In genomic region chr12:12720052-12720451, GRCh38 we compare ENCODE assay signal across 8 cellular contexts. TPM values are rescaled to one million over a fixed set of nuclear protein-coding genes. Genes with fewer than 3 reads are reported as not detected.
DNase-seq lines count a peak whose midpoint lies in the region; ATAC-seq and TF ChIP-seq lines count a peak whose summit lies in the region.

No MANE protein-coding gene starts in this region.

- H3K36me3 ChIP-seq in left ventricle myocardium inferior: peaks cover 31% of the 10 kb centered on the region
- peaks cover 0 to 24% of the 10 kb centered on the region in 2 donors for H3K36me3 ChIP-seq in left lung
- peaks cover 0 to 33% (median 0%) of the 10 kb centered on the region in 4 donors for H3K36me3 ChIP-seq in upper lobe of left lung

- POLR2A ChIA-PET in GM10248 (lab: Yijun Ruan, JAX): interaction anchor here (1.5 kb wide), 1 partner anchor 14 kb away, joined by 3 read pairs; no protein-coding TSS in a partner anchor

- TF ChIP-seq EP300 in upper lobe of left lung (IDR thresholded peaks at IDR 0.05): no peak

- H3K27me3 Mint-ChIP-seq in activated T-helper 17 cell treated with anti-CD3 and anti-CD28 coated beads, Interleukin-2, amount 50 U/mL, for 72 hours: no peaks in the 10 kb centered on the region

- TF ChIP-seq CTCF in left ventricle myocardium inferior (IDR thresholded peaks at IDR 0.05; ENCODE audit: borderline replicate concordance) (no peak), left lung (IDR thresholded peaks at IDR 0.05) (no peak), upper lobe of left lung (IDR thresholded peaks at IDR 0.05) (no peak), GM10248 (IDR thresholded peaks at IDR 0.05; ENCODE audit: control extremely low read depth, extremely low read depth, low read depth, missing control alignments) (no peak)

- H3K4me1 ChIP-seq in left ventricle myocardium inferior (peaks cover 95% of the 10 kb centered on the region), left lung (peaks cover 15 to 62% of the 10 kb centered on the region in 2 donors), upper lobe of left lung (peaks cover 41 to 49% (median 43%) of the 10 kb centered on the region in 4 donors)

- peak overlapping the region; percentile 76 for H3K4me3 ChIP-seq in left ventricle myocardium inferior
- H3K4me3 ChIP-seq in left lung: peak overlapping the region; percentile 82 to 90
- H3K4me3 ChIP-seq in upper lobe of left lung: peak overlapping the region in 3 of 4 donors; percentile 61 to 92 (median 73)

- CTCF ChIA-PET in GM10248 (lab: Yijun Ruan, JAX): interaction anchor here (0.7 to 8.2 kb wide), 3 partner anchors 12 to 17 kb away, joined by 3 to 72 read pairs (median 9); no protein-coding TSS in a partner anchor

- H3K27me3 ChIP-seq in left ventricle myocardium inferior (ENCODE audit: low read depth) (no peaks in the 10 kb centered on the region), left lung (no peaks in the 10 kb centered on the region), upper lobe of left lung (no peaks in the 10 kb centered on the region)

- WGBS in upper lobe of left lung, 2 donors: 39 to 47% methylated on average over 4 of the region's 4 CpGs

- peak overlapping the region; percentile 93 for H3K4me3 Mint-ChIP-seq in activated T-helper 17 cell treated with anti-CD3 and anti-CD28 coated beads, Interleukin-2, amount 50 U/mL, for 72 hours

- no peak for TF ChIP-seq POLR2A in upper lobe of left lung (IDR thresholded peaks at IDR 0.05)
- no peak for TF ChIP-seq POLR2A in GM18505 (IDR thresholded peaks at IDR 0.05; ENCODE audit: borderline replicate concordance, extremely low read depth, insufficient read depth, insufficient read length)

- no peak for DNase-seq in left ventricle myocardium inferior
- DNase-seq in cardiac septum (ENCODE audit: low spot score): no peak
- DNase-seq in left lung: no peak
- DNase-seq in upper lobe of left lung: no peak
- DNase-seq in GM10248 (ENCODE audit: extremely low spot score): no peak
- no peak for DNase-seq in SHP77 (lab: John Stamatoyannopoulos, UW)

- no peak for ATAC-seq in activated T-helper 17 cell treated with anti-CD3 and anti-CD28 coated beads, Interleukin-2, amount 50 U/mL, for 72 hours (replicated peaks)
- ATAC-seq in left lung (no peak), upper lobe of left lung (ENCODE audit: low FRiP score in 2 of 2) (no peak), GM18505 (IDR thresholded peaks at IDR 0.05; ENCODE audit: unreplicated experiment) (no peak)

- H3K27ac Mint-ChIP-seq in activated T-helper 17 cell treated with anti-CD3 and anti-CD28 coated beads, Interleukin-2, amount 50 U/mL, for 72 hours: peak overlapping the region; percentile 96

- no peaks in the 10 kb centered on the region for H3K9me3 Mint-ChIP-seq in activated T-helper 17 cell treated with anti-CD3 and anti-CD28 coated beads, Interleukin-2, amount 50 U/mL, for 72 hours

- H3K36me3 Mint-ChIP-seq in activated T-helper 17 cell treated with anti-CD3 and anti-CD28 coated beads, Interleukin-2, amount 50 U/mL, for 72 hours (ENCODE audit: low read depth): peaks cover 97% of the 10 kb centered on the region

- intact Hi-C loops in left ventricle myocardium inferior (cut with micrococcal nuclease) (no loop called here), cardiac septum (cut with DNase I) (no loop called here), left lung (cut with DNase I) (no loop called here)

- H3K4me1 Mint-ChIP-seq in activated T-helper 17 cell treated with anti-CD3 and anti-CD28 coated beads, Interleukin-2, amount 50 U/mL, for 72 hours: peaks cover 9% of the 10 kb centered on the region

- H3K9me3 ChIP-seq in left ventricle myocardium inferior (replicated peaks) (no peaks in the 10 kb centered on the region), left lung (no peaks in the 10 kb centered on the region), upper lobe of left lung (no peaks in the 10 kb centered on the region)

- H3K27ac ChIP-seq in left ventricle myocardium inferior (replicated peaks) (peak overlapping the region; percentile 97), left lung (peak overlapping the region; percentile 99 to 100), upper lobe of left lung (peak overlapping the region; percentile 98 to 100 (median 100))

RNA-seq across cellular contexts. Expression of gene CDKN1B, which starts 2.9 kb away (rescaled TPM):
- total RNA-seq in left ventricle myocardium inferior (36.3 TPM), cardiac septum (29.5 TPM), left lung (10 to 100 TPM; 36.8 to 43.1 TPM), upper lobe of left lung (10 to 100 TPM; 42.1 to 85.5 (median 72.3) TPM)
- total RNA-seq in activated T-helper 17 cell treated with anti-CD3 and anti-CD28 coated beads, Interleukin-2, amount 50 U/mL, for 72 hours: 10 to 100 TPM; 41.1 to 95.4 TPM

RNA-seq across cellular contexts. Expression of gene GPR19, which starts 24.1 kb away (rescaled TPM):
- total RNA-seq in left ventricle myocardium inferior: not detected
- not detected for total RNA-seq in cardiac septum
- total RNA-seq in activated T-helper 17 cell treated with anti-CD3 and anti-CD28 coated beads, Interleukin-2, amount 50 U/mL, for 72 hours: 10 to 100 TPM; 25.2 to 32.7 TPM
- under 1 TPM; 0.24 to 0.70 TPM for total RNA-seq in left lung
- total RNA-seq in upper lobe of left lung: not detected

Comparison
In these comparisons a context has a peak if more than half of its experiments do, and no peak if none do; other contexts are left out.
1. RNA of gene GPR19, which starts 24.1 kb away (total RNA-seq): 25.2 to 32.7 TPM in activated T-helper 17 cell treated with anti-CD3 and anti-CD28 coated beads, Interleukin-2, amount 50 U/mL, for 72 hours; 0.24 to 0.70 TPM in left lung, not detected in left ventricle myocardium inferior (single experiment), not detected in cardiac septum (single experiment) and not detected in upper lobe of left lung; every median in the first group is over 10 times any median in the second.
2. Peak in every context shown above with its lines, with median percentiles within 50 percentile points of each other: H3K27ac ChIP-seq and H3K4me3 ChIP-seq.